ENCODE assay signal across 26 cellular contexts in the genomic region with DNA sequence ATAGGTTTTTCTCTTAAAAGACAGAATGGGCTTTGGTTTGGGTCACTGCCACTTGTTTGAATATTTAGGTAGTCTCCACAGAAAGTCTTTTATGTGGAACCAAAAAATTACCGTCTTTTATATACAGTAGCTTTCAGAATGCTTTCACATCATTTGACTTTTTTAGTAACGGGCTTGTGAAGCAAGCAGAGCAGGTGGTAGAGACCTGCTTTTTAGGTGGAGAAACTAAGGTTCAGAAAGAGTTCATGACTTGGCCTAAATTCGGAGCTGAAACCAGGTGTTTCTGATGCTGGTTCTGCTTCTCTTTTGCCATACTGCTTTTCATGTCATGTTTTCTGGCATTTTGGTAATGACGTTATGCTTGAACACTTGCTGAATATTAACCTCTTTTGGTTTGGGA. TPM values are rescaled to one million over a fixed set of nuclear protein-coding genes. Genes with fewer than 3 reads are reported as not detected.
DNase-seq lines count a peak whose midpoint lies in the region; ATAC-seq lines count a peak whose summit lies in the region.
"Had no signal": no experiment of that assay in that cellular context is flagged by ENCODE, and none has a peak within 500 bp of the region (broad histone marks: within the 10 kb centered on the region; RNA-seq: fewer than 3 reads in every experiment).

No MANE protein-coding gene starts in this region.

- no peak overlapping the region for H3K4me3 Mint-ChIP-seq in T-helper 2 cell treated with Interferon-gamma antibody and Interleukin-4, amounts not matched to agents 5 μg/mL and 100 μg/mL, for 36 hours
- H3K4me3 Mint-ChIP-seq: CD4-positive, alpha-beta T cell; nephron had no signal

- DNase-seq in T-helper 2 cell treated with Interferon-gamma antibody and Interleukin-4, amounts not matched to agents 5 μg/mL and 100 μg/mL, for 36 hours (ENCODE audit: low spot score) = no peak
- DNase-seq in OCI-M1 (lab: John Stamatoyannopoulos, UW) (no peak), HT-29 (ENCODE audit: low spot score) (no peak), T-helper 1 cell (no peak)
- DNase-seq: activated CD4-positive, CD25-positive, alpha-beta regulatory T cell; CD4-positive, alpha-beta T cell; gastrocnemius medialis; HCEC 1CT; left colon; NCI-H2029 treated with DMSO at 0.1 percent for 48 hours; NCI-H526 treated with DMSO at 0.1 percent for 48 hours; PC-3; small intestine; stimulated activated CD4-positive, alpha-beta T cell treated with anti-CD3 and anti-CD28 coated beads, Interleukin-4, amount 100 ng/mL, for 4 hours; substantia nigra; T-helper 2 cell; uterus had no signal

- peaks cover 77% of the 10 kb centered on the region for H3K36me3 Mint-ChIP-seq in T-helper 2 cell treated with Interferon-gamma antibody and Interleukin-4, amounts not matched to agents 5 μg/mL and 100 μg/mL, for 36 hours (ENCODE audit: low read depth)

- no peaks in the 10 kb centered on the region for H3K27me3 Mint-ChIP-seq in T-helper 2 cell treated with Interferon-gamma antibody and Interleukin-4, amounts not matched to agents 5 μg/mL and 100 μg/mL, for 36 hours (ENCODE audit: low read depth)
- H3K27me3 Mint-ChIP-seq: CD4-positive, alpha-beta T cell; progenitor cell of endocrine pancreas had no signal

- ATAC-seq in GM18499 (IDR thresholded peaks at IDR 0.05; ENCODE audit: insufficient read depth, unreplicated experiment) = peak; percentile 57
- peak; percentile 64 for ATAC-seq in GM19351 (IDR thresholded peaks at IDR 0.05; ENCODE audit: unreplicated experiment)
- ATAC-seq in HG02642 (IDR thresholded peaks at IDR 0.05; ENCODE audit: poor library complexity, unreplicated experiment) = peak; percentile 60
- ATAC-seq in HG03439 (IDR thresholded peaks at IDR 0.05; ENCODE audit: unreplicated experiment) = peak; percentile 69
- ATAC-seq: gastrocnemius medialis, K562, left colon, PC-3 had no signal

- no peaks in the 10 kb centered on the region for H3K9me3 Mint-ChIP-seq in T-helper 2 cell treated with Interferon-gamma antibody and Interleukin-4, amounts not matched to agents 5 μg/mL and 100 μg/mL, for 36 hours
- H3K9me3 Mint-ChIP-seq: CD4-positive, alpha-beta T cell; nephron had no signal

- no peak overlapping the region for H3K27ac Mint-ChIP-seq in T-helper 2 cell treated with Interferon-gamma antibody and Interleukin-4, amounts not matched to agents 5 μg/mL and 100 μg/mL, for 36 hours
- H3K27ac Mint-ChIP-seq: CD4-positive, alpha-beta T cell; nephron; progenitor cell of endocrine pancreas had no signal

- H3K4me1 Mint-ChIP-seq in T-helper 2 cell treated with Interferon-gamma antibody and Interleukin-4, amounts not matched to agents 5 μg/mL and 100 μg/mL, for 36 hours (ENCODE audit: low read depth) = peaks cover 3% of the 10 kb centered on the region
- H3K4me1 Mint-ChIP-seq: nephron had no signal

RNA-seq across cellular contexts. Expression of a gene that starts 36.3 kb away (rescaled TPM):
- total RNA-seq in HT-29 (2014; rRNA removed; shearing (Covaris generic)) = 140 and 145 TPM in 2 replicates

RNA-seq across cellular contexts. Expression of a gene that starts 51.3 kb away (rescaled TPM):
- total RNA-seq in HT-29 (2014; rRNA removed; shearing (Covaris generic)) = not detected in 2 replicates
- total RNA-seq: activated CD8-positive, alpha-beta memory T cell treated with anti-CD3 and anti-CD28 coated beads for 36 hours; CD4-positive, alpha-beta T cell; K562; PC-3; progenitor cell of endocrine pancreas; SJSA1 had no signal
